In the genomic region with DNA sequence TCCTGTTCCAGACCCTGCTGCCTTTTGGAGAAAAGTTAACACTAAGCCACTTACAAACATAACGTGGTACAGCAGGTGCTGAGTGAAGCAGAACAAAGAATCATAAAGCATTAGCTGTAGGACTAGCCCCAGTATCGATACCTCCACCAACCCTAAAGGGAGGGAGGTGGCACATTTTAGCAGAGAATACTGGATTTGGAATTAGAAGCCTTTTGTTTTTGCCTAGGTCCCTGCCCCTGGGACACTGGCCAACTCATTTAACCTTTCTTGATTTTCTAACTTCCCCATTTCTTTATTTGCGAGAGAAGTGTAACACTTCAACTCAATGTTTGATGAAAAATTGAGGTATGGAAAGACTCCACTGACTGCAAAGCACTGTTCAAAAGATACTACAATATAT, we compare ENCODE assay signal across 16 cellular contexts.
"Had no signal": no experiment of that assay in that cellular context is flagged by ENCODE, and none has a peak within 500 bp of the region (broad histone marks: within the 10 kb centered on the region; RNA-seq: fewer than 3 reads in every experiment).

No MANE protein-coding gene starts in this region.

- ATAC-seq: activated CD4-positive, CD25-positive, alpha-beta regulatory T cell treated with anti-CD3 and anti-CD28 coated beads, Interleukin-2, amount 50 U/mL, for 24 hours; activated CD8-positive, alpha-beta memory T cell treated with anti-CD3 and anti-CD28 coated beads, Interleukin-2, amount 10 ng/mL, durations not matched to agents 7 days and 5 days; activated naive CD4-positive, alpha-beta T cell treated with anti-CD3 and anti-CD28 coated beads, Interleukin-2, amount 50 U/mL, for 72 hours; esophagus mucosa; stimulated activated naive CD8-positive, alpha-beta T cell treated with anti-CD3 and anti-CD28 coated beads, Interleukin-15, Interleukin-2, amounts not matched to agents 100 U/mL and 50 U/mL, for 24 hours had no signal

- H3K4me1 ChIP-seq: suprapubic skin, upper lobe of left lung had no signal

- DNase-seq: activated CD4-positive, alpha-beta T cell treated with anti-CD3 and anti-CD28 coated beads, Interleukin-2, amount 50 U/mL, for 48 hours; activated CD8-positive, alpha-beta memory T cell treated with anti-CD3 and anti-CD28 coated beads, Interleukin-2, amount 10 ng/mL, durations not matched to agents 7 days and 5 days; activated effector memory CD4-positive, alpha-beta T cell treated with anti-CD3 and anti-CD28 coated beads, Interleukin-2, amount 50 U/mL, for 16 hours; activated T-cell treated with anti-CD3 and anti-CD28 coated beads, Interleukin-2, amount 50 U/mL, for 24 hours; brain microvascular endothelial cell; dorsolateral prefrontal cortex; hypothalamus; kidney glomerular epithelial cell; ovary; stimulated activated CD4-positive, alpha-beta T cell treated with anti-CD3 and anti-CD28 coated beads, Interleukin-12 subunit alpha, Interleukin-12 subunit beta, amount 100 ng/mL, for 4 hours; stimulated activated naive CD8-positive, alpha-beta T cell treated with anti-CD3 and anti-CD28 coated beads, Interleukin-15, Interleukin-2, amounts not matched to agents 100 U/mL and 50 U/mL, for 24 hours; upper lobe of left lung had no signal

- H3K36me3 ChIP-seq: ovary had no signal

- H3K27me3 ChIP-seq: brain microvascular endothelial cell, dorsolateral prefrontal cortex, ovary, suprapubic skin, upper lobe of left lung had no signal

- H3K9me3 ChIP-seq: ovary, suprapubic skin, upper lobe of left lung had no signal

- H3K4me3 ChIP-seq: dorsolateral prefrontal cortex, ovary, suprapubic skin, upper lobe of left lung had no signal

- H3K27ac ChIP-seq: brain microvascular endothelial cell, dorsolateral prefrontal cortex, ovary, suprapubic skin, upper lobe of left lung had no signal
